Comparison of ENCODE assay signal across 17 cellular contexts in genomic region chr5:38752622-38753021, GRCh38.
DNase-seq lines count a peak whose midpoint lies in the region; ATAC-seq and TF ChIP-seq lines count a peak whose summit lies in the region.
"Had no signal": no experiment of that assay in that cellular context is flagged by ENCODE, and none has a peak within 500 bp of the region (broad histone marks: within the 10 kb centered on the region; RNA-seq: fewer than 3 reads in every experiment).

No MANE protein-coding gene starts in this region.

- no peaks in the 10 kb centered on the region for H3K79me2 ChIP-seq in GM23248 (ENCODE audit: insufficient read depth)
- H3K79me2 ChIP-seq in SK-N-SH (ENCODE audit: insufficient read depth) = no peaks in the 10 kb centered on the region

- POLR2A ChIA-PET in SK-N-SH (lab: Yijun Ruan, JAX) = no interaction called here

- H3K9ac ChIP-seq in GM23248 (no peak overlapping the region), SK-N-SH (no peak overlapping the region)

- H3K4me1 Mint-ChIP-seq in stimulated activated naive B cell treated with anti-CD40 and anti-IgM and Interleukin-4, amounts not matched to agents 10 μg/mL and 1 μg/mL and 100 μg/mL, for 72 hours = no peaks in the 10 kb centered on the region
- H3K4me1 Mint-ChIP-seq: CD14-positive monocyte, H9 had no signal

- in situ Hi-C loops in GM23248 (cut with MboI) = no loop called here

- CTCF ChIA-PET in SK-N-SH (lab: Yijun Ruan, JAX) = interaction anchor here (1.0 to 2.7 kb wide), 3 partner anchors 24 to 311 kb away, joined by 3 to 17 read pairs (median 3); no protein-coding TSS in a partner anchor

- no peaks in the 10 kb centered on the region for H3K36me3 ChIP-seq in GM23248 (ENCODE audit: low read depth)
- H3K36me3 ChIP-seq in SK-N-SH (replicated peaks in 1 of 2; ENCODE audit: control insufficient read depth in 1 of 2, insufficient read depth in 2 of 2, low read length in 1 of 2) = no peaks in the 10 kb centered on the region

- H3K27me3 ChIP-seq in GM23248 (replicated peaks; ENCODE audit: insufficient read depth) = no peaks in the 10 kb centered on the region
- no peaks in the 10 kb centered on the region for H3K27me3 ChIP-seq in SK-N-SH (ENCODE audit: insufficient read depth)

- no peak overlapping the region for H3K4me3 Mint-ChIP-seq in stimulated activated naive B cell treated with anti-CD40 and anti-IgM and Interleukin-4, amounts not matched to agents 10 μg/mL and 1 μg/mL and 100 μg/mL, for 72 hours
- H3K4me3 Mint-ChIP-seq: CD14-positive monocyte; CD8-positive, alpha-beta T cell; H9 had no signal

- no peaks in the 10 kb centered on the region for H3K36me3 Mint-ChIP-seq in stimulated activated naive B cell treated with anti-CD40 and anti-IgM and Interleukin-4, amounts not matched to agents 10 μg/mL and 1 μg/mL and 100 μg/mL, for 72 hours
- H3K36me3 Mint-ChIP-seq: CD14-positive monocyte; CD8-positive, alpha-beta T cell had no signal

- peaks cover 23% of the 10 kb centered on the region for H3K4me1 ChIP-seq in GM23248 (ENCODE audit: insufficient read depth)
- H3K4me1 ChIP-seq in SK-N-SH (ENCODE audit: control insufficient read depth in 1 of 2, insufficient read depth in 2 of 2, low read depth in 1 of 2, low read length in 1 of 2) = peaks cover 5 to 6% of the 10 kb centered on the region in 2 experiments; a peak in 3 of 4 replicates

- no peak for TF ChIP-seq CTCF in SK-N-SH (IDR thresholded peaks at IDR 0.05)
- TF ChIP-seq CTCF in fibroblast of villous mesenchyme (IDR thresholded peaks at IDR 0.05; ENCODE audit: insufficient read depth, low read depth, low read length) = no peak

- DNase-seq in GM23248 (peak; percentile 33), SK-N-SH (peak; percentile 22), fibroblast of villous mesenchyme (ENCODE audit: low read depth) (peak; percentile 33), NCI-H2171 treated with DMSO at 0.1 percent for 48 hours (lab: John Stamatoyannopoulos, UW) (no peak), cortex of kidney (lab: John Stamatoyannopoulos, UW) (no peak)
- no peak for DNase-seq in stimulated activated naive B cell treated with anti-CD40 and anti-IgM and Interleukin-4, amounts not matched to agents 10 μg/mL and 1 μg/mL and 100 μg/mL, for 72 hours
- DNase-seq: CD8-positive, alpha-beta T cell; COR-L47; DMS153; DMS79 treated with DMSO at 0.1 percent for 48 hours; GF-D8; GOT3; H9 had no signal

- H3F3A ChIP-seq in GM23248 (ENCODE audit: insufficient read depth) (peaks cover 17% of the 10 kb centered on the region), SK-N-SH (replicated peaks; ENCODE audit: insufficient read depth) (no peaks in the 10 kb centered on the region)

- H3K9me2 ChIP-seq in GM23248 (ENCODE audit: insufficient read depth) (0 out of 2 replicates have a peak, but pooled peaks cover 3% of the 10 kb centered on the region), SK-N-SH (no peaks in the 10 kb centered on the region)

- peaks cover 0 to 5% of the 10 kb centered on the region in 2 donors for H3K27me3 Mint-ChIP-seq in stimulated activated naive B cell treated with anti-CD40 and anti-IgM and Interleukin-4, amounts not matched to agents 10 μg/mL and 1 μg/mL and 100 μg/mL, for 72 hours

- no peak overlapping the region for H3K27ac ChIP-seq in GM23248
- H3K27ac ChIP-seq in SK-N-SH (ENCODE audit: low read depth in 2 of 2, low read length in 1 of 2) = peak overlapping the region in 1 of 2 experiments; percentile 28; a peak in 1 of 4 replicates
- H3K27ac ChIP-seq: A549 had no signal

- H3K4me2 ChIP-seq in GM23248 (ENCODE audit: unreplicated experiment) = no peak overlapping the region
- no peak overlapping the region for H3K4me2 ChIP-seq in SK-N-SH
- H3K4me2 ChIP-seq: A549 had no signal

- WGBS in GM23248 (ENCODE audit: low coverage in 1 of 2, low lambda C conversion rate in 2 of 2, missing lambda C conversion rate in 2 of 2), 2 experiments = 30% methylated on average over 4 of the region's 4 CpGs
- 41% methylated on average over 4 of the region's 4 CpGs for WGBS in SK-N-SH (ENCODE audit: low lambda C conversion rate)

- no peak for TF ChIP-seq EP300 in SK-N-SH (IDR thresholded peaks at IDR 0.05; ENCODE audit: borderline replicate concordance in 1 of 2, low read depth in 1 of 2, low read length in 1 of 2)

- no peaks in the 10 kb centered on the region for H3K9me3 Mint-ChIP-seq in stimulated activated naive B cell treated with anti-CD40 and anti-IgM and Interleukin-4, amounts not matched to agents 10 μg/mL and 1 μg/mL and 100 μg/mL, for 72 hours
- H3K9me3 Mint-ChIP-seq: CD8-positive, alpha-beta T cell; H9 had no signal

- H3K9me3 ChIP-seq in GM23248 (ENCODE audit: low read depth) (no peaks in the 10 kb centered on the region), SK-N-SH (no peaks in the 10 kb centered on the region)
- H3K9me3 ChIP-seq: A549 had no signal

- no peak overlapping the region for H2AFZ ChIP-seq in GM23248
- no peak overlapping the region for H2AFZ ChIP-seq in SK-N-SH (ENCODE audit: low read depth)

- ATAC-seq in stimulated activated naive B cell treated with anti-CD40 and anti-IgM and Interleukin-4, amounts not matched to agents 10 μg/mL and 1 μg/mL and 100 μg/mL, for 72 hours (replicated peaks) = no peak
- no peak for ATAC-seq in GM19328 (IDR thresholded peaks at IDR 0.05; ENCODE audit: unreplicated experiment)
- ATAC-seq: A549; CD8-positive, alpha-beta T cell; K562 had no signal

- H3K27ac Mint-ChIP-seq in stimulated activated naive B cell treated with anti-CD40 and anti-IgM and Interleukin-4, amounts not matched to agents 10 μg/mL and 1 μg/mL and 100 μg/mL, for 72 hours = no peak overlapping the region
- H3K27ac Mint-ChIP-seq: CD8-positive, alpha-beta T cell; H9 had no signal

- TF ChIP-seq RAD21 in SK-N-SH (IDR thresholded peaks at IDR 0.05; ENCODE audit: low read length) = no peak

- H3K4me3 ChIP-seq in GM23248 = no peak overlapping the region
- no peak overlapping the region for H3K4me3 ChIP-seq in SK-N-SH (ENCODE audit: low read depth in 2 of 2, low read length in 1 of 2)
- no peak overlapping the region for H3K4me3 ChIP-seq in fibroblast of villous mesenchyme (ENCODE audit: low read depth, low read length)
- H3K4me3 ChIP-seq: A549, K562 had no signal

- H4K20me1 ChIP-seq in GM23248 (ENCODE audit: insufficient read depth) = no peaks in the 10 kb centered on the region
- no peaks in the 10 kb centered on the region for H4K20me1 ChIP-seq in SK-N-SH (ENCODE audit: insufficient read depth)

TF ChIP-seq in SK-N-SH, 30 proteins besides CTCF, POLR2A, EP300 and RAD21:
- TF ChIP-seq TEAD4 (IDR thresholded peaks at IDR 0.05; ENCODE audit: borderline replicate concordance, insufficient read depth) (no peak), TCF12 (IDR thresholded peaks at IDR 0.05) (peak; percentile 27; the same call in 1 of the 2 replicates)
- TF ChIP-seq, protein P1, sequence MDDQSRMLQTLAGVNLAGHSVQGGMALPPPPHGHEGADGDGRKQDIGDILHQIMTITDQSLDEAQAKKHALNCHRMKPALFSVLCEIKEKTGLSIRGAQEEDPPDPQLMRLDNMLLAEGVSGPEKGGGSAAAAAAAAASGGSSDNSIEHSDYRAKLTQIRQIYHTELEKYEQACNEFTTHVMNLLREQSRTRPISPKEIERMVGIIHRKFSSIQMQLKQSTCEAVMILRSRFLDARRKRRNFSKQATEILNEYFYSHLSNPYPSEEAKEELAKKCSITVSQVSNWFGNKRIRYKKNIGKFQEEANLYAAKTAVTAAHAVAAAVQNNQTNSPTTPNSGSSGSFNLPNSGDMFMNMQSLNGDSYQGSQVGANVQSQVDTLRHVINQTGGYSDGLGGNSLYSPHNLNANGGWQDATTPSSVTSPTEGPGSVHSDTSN (IDR thresholded peaks at IDR 0.05) = peak; percentile 39; the same call in 1 of the 2 replicates

Comparison
In these comparisons a context has a peak if more than half of its experiments do, and no peak if none do; other contexts are left out.
1. DNase-seq: peak in GM23248 (single experiment), SK-N-SH (single experiment) and fibroblast of villous mesenchyme (single experiment); none in NCI-H2171 treated with DMSO at 0.1 percent for 48 hours (single experiment), stimulated activated naive B cell treated with anti-CD40 and anti-IgM and Interleukin-4, amounts not matched to agents 10 μg/mL and 1 μg/mL and 100 μg/mL, for 72 hours (single experiment) and cortex of kidney (single experiment).